In the genomic region with DNA sequence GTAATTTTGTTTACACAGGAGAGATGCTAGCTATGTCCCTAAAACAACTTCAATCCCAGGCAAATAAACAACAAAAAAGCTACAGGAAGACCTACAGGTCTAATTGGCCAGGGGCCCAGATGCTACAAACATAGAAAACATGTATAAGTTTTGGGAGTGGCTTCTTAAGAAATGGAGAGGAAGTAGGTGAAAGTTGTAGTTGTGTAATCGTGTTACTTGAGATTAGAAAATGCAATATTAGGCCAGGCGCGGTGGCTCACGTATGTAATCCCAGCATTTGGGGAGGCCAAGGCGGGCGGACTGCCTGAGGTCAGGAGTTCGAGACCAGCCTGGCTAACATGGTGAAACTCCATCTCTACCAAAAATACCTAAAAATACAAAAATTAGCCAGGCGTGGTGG, we compare ENCODE assay signal across 12 cellular contexts.
A peak's percentile ranks its signal among the peaks of the same experiment; 100 is the strongest.
DNase-seq lines count a peak whose midpoint lies in the region; ATAC-seq, FAIRE-seq and TF ChIP-seq lines count a peak whose summit lies in the region.
"Had no signal": no experiment of that assay in that cellular context is flagged by ENCODE, and none has a peak within 500 bp of the region (broad histone marks: within the 10 kb centered on the region; RNA-seq: fewer than 3 reads in every experiment).

No MANE protein-coding gene starts in this region.

- no peak for TF ChIP-seq CTCF in LNCaP clone FGC (IDR thresholded peaks at IDR 0.05; ENCODE audit: control insufficient read depth, extremely low read depth, insufficient read depth)
- TF ChIP-seq CTCF in lower lobe of right lung (IDR thresholded peaks at IDR 0.05), result no peak

- H3K9me3 Mint-ChIP-seq in activated T-helper 2 cell treated with anti-CD3 and anti-CD28 coated beads, Interferon-gamma antibody, Interleukin-2, Interleukin-4, amounts not matched to agents 10 μg/mL and 5 μg/mL and 100 μg/mL, durations not matched to agents 14 hours and 24 hours and 36 hours, result no peaks in the 10 kb centered on the region

- H3K36me3 ChIP-seq in lower lobe of right lung, result no peaks in the 10 kb centered on the region
- H3K36me3 ChIP-seq: ascending aorta, SJSA1 had no signal

- H3K9me3 ChIP-seq in lower lobe of right lung, result no peaks in the 10 kb centered on the region
- H3K9me3 ChIP-seq: ascending aorta, right lobe of liver, SJSA1 had no signal

- peak overlapping the region; percentile 70 for H3K27ac ChIP-seq in lower lobe of right lung
- H3K27ac ChIP-seq: ascending aorta, SJSA1 had no signal

- H3K4me3 Mint-ChIP-seq in activated T-helper 2 cell treated with anti-CD3 and anti-CD28 coated beads, Interferon-gamma antibody, Interleukin-2, Interleukin-4, amounts not matched to agents 10 μg/mL and 5 μg/mL and 100 μg/mL, durations not matched to agents 14 hours and 24 hours and 36 hours (ENCODE audit: low read depth), result peak overlapping the region; percentile 28

- no peaks in the 10 kb centered on the region for H3K27me3 ChIP-seq in lower lobe of right lung (ENCODE audit: low read depth)
- H3K27me3 ChIP-seq: ascending aorta, right lobe of liver, SJSA1 had no signal

- H3K27ac Mint-ChIP-seq in activated T-helper 2 cell treated with anti-CD3 and anti-CD28 coated beads, Interferon-gamma antibody, Interleukin-2, Interleukin-4, amounts not matched to agents 10 μg/mL and 5 μg/mL and 100 μg/mL, durations not matched to agents 14 hours and 24 hours and 36 hours, result peak overlapping the region; percentile 89

- ATAC-seq in lower lobe of right lung (peak; percentile 32 to 35), HG03439 (IDR thresholded peaks at IDR 0.05; ENCODE audit: unreplicated experiment) (no peak), GM19023 (IDR thresholded peaks at IDR 0.05; ENCODE audit: unreplicated experiment) (no peak)
- ATAC-seq: right lobe of liver had no signal

- H3K4me3 ChIP-seq in LNCaP clone FGC (ENCODE audit: low read depth, low read length) (peak overlapping the region; percentile 12; the same call in 1 of the 2 replicates), lower lobe of right lung (no peak overlapping the region)
- H3K4me3 ChIP-seq: ascending aorta, right lobe of liver, SJSA1 had no signal

- H3K4me1 Mint-ChIP-seq in activated T-helper 2 cell treated with anti-CD3 and anti-CD28 coated beads, Interferon-gamma antibody, Interleukin-2, Interleukin-4, amounts not matched to agents 10 μg/mL and 5 μg/mL and 100 μg/mL, durations not matched to agents 14 hours and 24 hours and 36 hours (ENCODE audit: low read depth), result peaks cover 83% of the 10 kb centered on the region

- peaks cover 17% of the 10 kb centered on the region for H3K36me3 Mint-ChIP-seq in activated T-helper 2 cell treated with anti-CD3 and anti-CD28 coated beads, Interferon-gamma antibody, Interleukin-2, Interleukin-4, amounts not matched to agents 10 μg/mL and 5 μg/mL and 100 μg/mL, durations not matched to agents 14 hours and 24 hours and 36 hours (ENCODE audit: low read depth)

- DNase-seq in CD1c-positive myeloid dendritic cell (ENCODE audit: extremely low spot score) (peak; percentile 90), LNCaP clone FGC (ENCODE audit: low read depth) (peak; percentile 69), lower lobe of right lung (peak; percentile 77), activated gamma-delta T cell treated with Interleukin-2 at 50 U/mL for 16 hours (no peak), frontal cortex (ENCODE audit: low spot score in 2 of 2) (no peak)
- DNase-seq in activated T-helper 2 cell treated with anti-CD3 and anti-CD28 coated beads, Interferon-gamma antibody, Interleukin-2, Interleukin-4, amounts not matched to agents 10 μg/mL and 5 μg/mL and 100 μg/mL, durations not matched to agents 14 hours and 24 hours and 36 hours (ENCODE audit: low spot score), result no peak
- DNase-seq: EL, right lobe of liver had no signal

- intact Hi-C loops in activated T-helper 2 cell treated with anti-CD3 and anti-CD28 coated beads, Interferon-gamma antibody, Interleukin-2, Interleukin-4, amounts not matched to agents 10 μg/mL and 5 μg/mL and 100 μg/mL, durations not matched to agents 14 hours and 24 hours and 36 hours (cut with micrococcal nuclease), result no loop called here
- intact Hi-C loops in lower lobe of right lung (cut with DNase I), result no loop called here

- peaks cover 56% of the 10 kb centered on the region for H3K4me1 ChIP-seq in lower lobe of right lung
- H3K4me1 ChIP-seq: SJSA1 had no signal

- H3K27me3 Mint-ChIP-seq in activated T-helper 2 cell treated with anti-CD3 and anti-CD28 coated beads, Interferon-gamma antibody, Interleukin-2, Interleukin-4, amounts not matched to agents 10 μg/mL and 5 μg/mL and 100 μg/mL, durations not matched to agents 14 hours and 24 hours and 36 hours (ENCODE audit: low read depth), result no peaks in the 10 kb centered on the region

- no peak for FAIRE-seq in frontal cortex (lab: Jason Lieb, UNC)

Comparison
In these comparisons a context has a peak if more than half of its experiments do, and no peak if none do; other contexts are left out.
1. DNase-seq: peak in CD1c-positive myeloid dendritic cell (single experiment), LNCaP clone FGC (single experiment) and lower lobe of right lung (single experiment); none in activated T-helper 2 cell treated with anti-CD3 and anti-CD28 coated beads, Interferon-gamma antibody, Interleukin-2, Interleukin-4, amounts not matched to agents 10 μg/mL and 5 μg/mL and 100 μg/mL, durations not matched to agents 14 hours and 24 hours and 36 hours (single experiment), activated gamma-delta T cell treated with Interleukin-2 at 50 U/mL for 16 hours (single experiment) and frontal cortex (0 of 2).
2. ATAC-seq: peak in lower lobe of right lung (2 of 2); none in HG03439 (single experiment) and GM19023 (single experiment).